Comparison of ENCODE assay signal across 8 cellular contexts in genomic region chr5:172795401-172795977, GRCh38. TPM values are rescaled to one million over a fixed set of nuclear protein-coding genes. Genes with fewer than 3 reads are reported as not detected.
DNase-seq lines count a peak whose midpoint lies in the region; ATAC-seq and TF ChIP-seq lines count a peak whose summit lies in the region.

No MANE protein-coding gene starts in this region.

- no peak for TF ChIP-seq POLR2A in stomach (IDR thresholded peaks at IDR 0.05)
- TF ChIP-seq POLR2A in erythroblast (IDR thresholded peaks at IDR 0.05; ENCODE audit: low read length): no peak

- peak overlapping the region; percentile 12 for H3K4me3 Mint-ChIP-seq in chondrocyte (ENCODE audit: unreplicated experiment)

- peak overlapping the region; percentile 91 for H3K27ac Mint-ChIP-seq in chondrocyte (ENCODE audit: unreplicated experiment)

- peak overlapping the region; percentile 13 to 85 (median 82) for H3K27ac ChIP-seq in stomach

- no peaks in the 10 kb centered on the region for H3K9me3 Mint-ChIP-seq in chondrocyte (ENCODE audit: low read depth)

- intact Hi-C loops in stomach (cut with DNase I; ENCODE audit: low total_unique reads): no loop called here

- peak; percentile 93 for TF ChIP-seq EP300 in stomach (IDR thresholded peaks at IDR 0.05)

- peaks cover 85% of the 10 kb centered on the region for H3K4me1 Mint-ChIP-seq in chondrocyte (ENCODE audit: low read depth)

- TF ChIP-seq CTCF in chondrocyte (IDR thresholded peaks at IDR 0.05): peak; percentile 2
- no peak for TF ChIP-seq CTCF in stomach (IDR thresholded peaks at IDR 0.05)

- WGBS in stomach, 5 donors: 34 to 65% (median 50%) methylated on average over 12 of the region's 12 CpGs

- ATAC-seq in left lobe of liver (peak; percentile 11), GM18520 (IDR thresholded peaks at IDR 0.05; ENCODE audit: unreplicated experiment) (no peak)

- no peaks in the 10 kb centered on the region for H3K36me3 Mint-ChIP-seq in chondrocyte (ENCODE audit: low read depth)

- no peaks in the 10 kb centered on the region for H3K27me3 ChIP-seq in stomach

- H3K9me3 ChIP-seq in stomach: no peaks in the 10 kb centered on the region

- no peaks in the 10 kb centered on the region for H3K36me3 ChIP-seq in stomach

- no peaks in the 10 kb centered on the region for H3K27me3 Mint-ChIP-seq in chondrocyte (ENCODE audit: low read depth)

- no peak overlapping the region for H3K4me3 ChIP-seq in stomach

- DNase-seq in HCEC 1CT: peak; percentile 99
- no peak for DNase-seq in chondrocyte (ENCODE audit: low spot score)
- DNase-seq in left lobe of liver (ENCODE audit: low spot score): no peak
- DNase-seq in stomach: peak; percentile 72
- no peak for DNase-seq in GM19238 (ENCODE audit: insufficient read length, low spot score)
- no peak for DNase-seq in erythroblast (lab: John Stamatoyannopoulos, UW)
- no peak for DNase-seq in NCI-H187 treated with DMSO at 0.1 percent for 48 hours (lab: John Stamatoyannopoulos, UW)

- H3K4me1 ChIP-seq in stomach: peaks cover 30 to 70% (median 39%) of the 10 kb centered on the region in 4 donors

RNA-seq across cellular contexts. Expression of gene DUSP1, which starts 24.5 kb away (rescaled TPM):
- total RNA-seq in chondrocyte (91.5 to 171 TPM (median 150 TPM) in 3 replicates), left lobe of liver (145 TPM), stomach (100 to 1,000 TPM; 167 to 690 (median 553) TPM)
- 100 to 1,000 TPM in 1 of 3 donors, 10 to 100 TPM in 2; 76.4 to 136 (median 81.9) TPM for polyA plus RNA-seq in stomach

RNA-seq across cellular contexts. Expression of gene ERGIC1, which starts 38.6 kb away (rescaled TPM):
- 141 to 154 TPM (median 148 TPM) in 3 replicates for total RNA-seq in chondrocyte
- 158 TPM for total RNA-seq in left lobe of liver
- total RNA-seq in stomach: 100 to 1,000 TPM in 4 of 5 donors, 10 to 100 TPM in 1; 98.8 to 293 (median 137) TPM
- polyA plus RNA-seq in stomach: 10 to 100 TPM; 54.5 to 95.3 (median 83.7) TPM

Comparison
In these comparisons a context has a peak if more than half of its experiments do, and no peak if none do; other contexts are left out.
1. DNase-seq: peak in HCEC 1CT (single experiment) and stomach (single experiment); none in chondrocyte (single experiment), left lobe of liver (single experiment), GM19238 (single experiment), erythroblast (0 of 2) and NCI-H187 treated with DMSO at 0.1 percent for 48 hours (single experiment).